8 cellular contexts compared by ENCODE assay signal in genomic region chr1:206612129-206612876, GRCh38. TPM values are rescaled to one million over a fixed set of nuclear protein-coding genes. Genes with fewer than 3 reads are reported as not detected.
A peak's percentile ranks its signal among the peaks of the same experiment; 100 is the strongest.
DNase-seq lines count a peak whose midpoint lies in the region; ATAC-seq and FAIRE-seq lines count a peak whose summit lies in the region.

Gene EIF2D (minus strand): TSS chr1:206612465. CDS start chr1:206612342, 123 bp downstream.

- intact Hi-C loops in T-helper 2 cell treated with Interferon-gamma antibody and Interleukin-4, amounts not matched to agents 100 ng/mL and 5 ng/mL, for 36 hours (cut with micrococcal nuclease), result loop anchor here (1.0 to 2.0 kb wide), 4 partner anchors 23 to 74 kb away; partner anchors contain the start of gene DYRK3
- intact Hi-C loops in left ventricle myocardium superior (cut with micrococcal nuclease), result no loop called here

- peak within 1 kb of the TSS; percentile 73 for H3K27ac ChIP-seq in angular gyrus (ENCODE audit: low read depth, low read length)

- FAIRE-seq in urothelium cell line (lab: Jason Lieb, UNC), result no peak

- DNase-seq in NCI-H1930 (lab: John Stamatoyannopoulos, UW) (peak; percentile 87 to 95), left ventricle myocardium superior (peak; percentile 97), pulmonary artery endothelial cell (ENCODE audit: low read depth, low spot score) (peak; percentile 60), urothelium cell line (ENCODE audit: low spot score) (peak; percentile 99)

- peak; percentile 91 for ATAC-seq in GM18498 (IDR thresholded peaks at IDR 0.05; ENCODE audit: unreplicated experiment)
- peak; percentile 82 for ATAC-seq in HG02943 (IDR thresholded peaks at IDR 0.05; ENCODE audit: low read depth, unreplicated experiment)
- peak; percentile 99 for ATAC-seq in left ventricle myocardium superior

RNA-seq across cellular contexts. Expression of gene EIF2D, which starts in this region (rescaled TPM):
- 42.6 and 45.4 TPM in 2 replicates for total RNA-seq in T-helper 2 cell treated with Interferon-gamma antibody and Interleukin-4, amounts not matched to agents 100 ng/mL and 5 ng/mL, for 36 hours
- total RNA-seq in left ventricle myocardium superior (26.4 TPM), pulmonary artery endothelial cell (51.2 and 61.1 TPM in 2 replicates)

Comparison
In these comparisons a context has a peak if more than half of its experiments do, and no peak if none do; other contexts are left out.
1. Peak in every context shown above with its lines: DNase-seq, ATAC-seq and H3K27ac ChIP-seq.